In the genomic region with DNA sequence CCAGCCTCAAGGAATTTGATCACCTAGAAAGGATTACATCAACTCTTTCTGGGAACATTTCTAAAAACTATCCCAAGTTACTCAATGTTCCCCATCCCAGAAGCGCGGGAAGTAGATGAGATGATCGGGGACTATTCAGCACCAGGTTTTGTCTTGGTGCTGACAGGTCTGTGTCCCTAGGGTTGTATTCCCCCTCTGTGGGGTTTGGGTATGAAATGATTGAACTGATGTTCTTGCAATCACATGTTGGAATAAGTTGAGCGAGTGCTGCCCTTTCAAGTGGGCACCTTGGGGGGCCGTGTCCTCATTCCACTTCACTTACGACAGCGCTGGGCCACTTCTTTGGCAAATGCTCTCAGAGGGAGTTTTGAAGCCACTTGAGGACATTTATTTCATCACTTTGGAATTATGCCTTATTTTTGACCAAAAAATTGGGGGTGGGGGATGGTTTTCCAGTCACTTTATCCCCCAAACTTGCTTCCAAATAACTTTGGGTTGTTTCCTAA, we compare ENCODE assay signal across 5 cellular contexts.
"Had no signal": no experiment of that assay in that cellular context is flagged by ENCODE, and none has a peak within 500 bp of the region (broad histone marks: within the 10 kb centered on the region; RNA-seq: fewer than 3 reads in every experiment).

No MANE protein-coding gene starts in this region.

- H3K9me3 Mint-ChIP-seq: GM23338, H9, IgD-negative memory B cell had no signal

- H2AFZ ChIP-seq: GM23338 had no signal

- H3K4me1 Mint-ChIP-seq: GM23338, H9, IgD-negative memory B cell had no signal

- H3K4me3 ChIP-seq: GM23338 had no signal

- H3K27ac Mint-ChIP-seq: GM23338, H9, IgD-negative memory B cell had no signal

- DNase-seq: H9, HCEC 1CT, KBM-7 had no signal

- H3K4me2 ChIP-seq: GM23338 had no signal

- ATAC-seq: GM23338 had no signal

- H3K4me3 Mint-ChIP-seq: GM23338, H9, IgD-negative memory B cell had no signal
